In genomic region chr13:23378009-23378632, GRCh38 we compare ENCODE assay signal across 8 cellular contexts. TPM values are rescaled to one million over a fixed set of nuclear protein-coding genes. Genes with fewer than 3 reads are reported as not detected.
DNase-seq lines count a peak whose midpoint lies in the region; ATAC-seq and TF ChIP-seq lines count a peak whose summit lies in the region.

No MANE protein-coding gene starts in this region.

- ATAC-seq in HG02571 (IDR thresholded peaks at IDR 0.05; ENCODE audit: unreplicated experiment) = no peak

- TF ChIP-seq CTCF in NB4 (IDR thresholded peaks at IDR 0.05; ENCODE audit: low read depth, low read length) (no peak), fibroblast of villous mesenchyme (IDR thresholded peaks at IDR 0.05; ENCODE audit: insufficient read depth, low read depth, low read length) (no peak)

- DNase-seq in ACHN = peak; percentile 78
- peak; percentile 14 for DNase-seq in GM19240 (ENCODE audit: insufficient read length, low spot score)
- peak; percentile 81 for DNase-seq in NB4 (ENCODE audit: low read depth)
- DNase-seq in activated T-cell treated with anti-CD3 and anti-CD28 coated beads, Interleukin-2, amount 50 U/mL, for 1 hour = peak; percentile 40
- DNase-seq in fibroblast of villous mesenchyme (ENCODE audit: low read depth) = peak; percentile 88
- DNase-seq in stimulated activated CD4-positive, alpha-beta T cell treated with anti-CD3 and anti-CD28 coated beads, Interleukin-1b, Interleukin-23, amount 100 ng/mL, for 4 hours (ENCODE audit: low read depth in 2 of 2) = peak; percentile 31 to 58
- DNase-seq in NCI-H1048 (lab: John Stamatoyannopoulos, UW) = no peak

- no peak overlapping the region for H3K4me3 ChIP-seq in NB4 (ENCODE audit: low read depth, low read length)
- no peak overlapping the region for H3K4me3 ChIP-seq in fibroblast of villous mesenchyme (ENCODE audit: low read depth, low read length)

- in situ Hi-C loops in ACHN (cut with HindIII; ENCODE audit: low pct_ligation_motif_present, low pct_unique_long_range_greater_than_20kb, low sequenced_read_pairs) = no loop called here

- TF ChIP-seq POLR2A in NB4 (IDR thresholded peaks at IDR 0.05; ENCODE audit: extremely low read depth, insufficient read length) = no peak

RNA-seq across cellular contexts. Expression of gene SACS, which starts 55.4 kb away (rescaled TPM):
- 87.7 and 138 TPM in 2 replicates for total RNA-seq in fibroblast of villous mesenchyme
